In genomic region chr2:141701610-141702009, GRCh38 we compare ENCODE assay signal across 35 cellular contexts.
"Had no signal": no experiment of that assay in that cellular context is flagged by ENCODE, and none has a peak within 500 bp of the region (broad histone marks: within the 10 kb centered on the region; RNA-seq: fewer than 3 reads in every experiment).

No MANE protein-coding gene starts in this region.

- H3K4me1 ChIP-seq: adrenal gland, body of pancreas, breast epithelium had no signal

- H3K9me3 ChIP-seq: adrenal gland, body of pancreas, breast epithelium had no signal

- H3K27me3 ChIP-seq: adrenal gland, body of pancreas, brain microvascular endothelial cell, breast epithelium had no signal

- DNase-seq: activated CD4-positive, alpha-beta memory T cell treated with anti-CD3 and anti-CD28 coated beads, Interleukin-2, amount 10 ng/mL, durations not matched to agents 7 days and 5 days; activated CD4-positive, alpha-beta T cell treated with anti-CD3 and anti-CD28 coated beads for 1 hour; activated CD4-positive, alpha-beta T cell treated with anti-CD3 and anti-CD28 coated beads for 36 hours; activated CD4-positive, alpha-beta T cell treated with anti-CD3 and anti-CD28 coated beads for 48 hours; activated CD4-positive, alpha-beta T cell treated with anti-CD3 and anti-CD28 coated beads, Interleukin-2, amount 10 ng/mL, durations not matched to agents 7 days and 5 days; activated CD4-positive, alpha-beta T cell treated with anti-CD3 and anti-CD28 coated beads, Interleukin-2, amount 50 U/mL, for 48 hours; activated CD4-positive, CD25-positive, alpha-beta regulatory T cell; activated CD8-positive, alpha-beta memory T cell treated with anti-CD3 and anti-CD28 coated beads for 24 hours; activated CD8-positive, alpha-beta memory T cell treated with anti-CD3 and anti-CD28 coated beads, Interleukin-2, amount 10 ng/mL, durations not matched to agents 7 days and 5 days; activated CD8-positive, alpha-beta memory T cell treated with anti-CD3 and anti-CD28 coated beads, Interleukin-2, amount 50 U/mL, for 48 hours; activated CD8-positive, alpha-beta T cell treated with anti-CD3 and anti-CD28 coated beads, Interleukin-2, amount 10 ng/mL, durations not matched to agents 7 days and 5 days; activated effector memory CD4-positive, alpha-beta T cell treated with anti-CD3 and anti-CD28 coated beads, Interleukin-2, amount 50 U/mL, for 16 hours; activated gamma-delta T cell treated with Interleukin-2 at 50 U/mL for 16 hours; activated naive CD4-positive, alpha-beta T cell; activated naive CD4-positive, alpha-beta T cell treated with anti-CD3 and anti-CD28 coated beads for 36 hours; activated naive CD4-positive, alpha-beta T cell treated with anti-CD3 and anti-CD28 coated beads, Interleukin-2, amount 50 U/mL, for 16 hours; activated naive CD8-positive, alpha-beta T cell treated with anti-CD3 and anti-CD28 coated beads for 36 hours; activated T-cell treated with anti-CD3 and anti-CD28 coated beads, Interleukin-2, amount 50 U/mL, for 24 hours; activated T-cell treated with anti-CD3 and anti-CD28 coated beads, Interleukin-2, amount 50 U/mL, for 48 hours; adrenal gland; amniotic stem cell; aorta; body of pancreas; brain microvascular endothelial cell; central memory CD4-positive, alpha-beta T cell; T-helper 1 cell; T-helper 2 cell; T-helper 9 cell; WERI-Rb-1 had no signal

- H3K36me3 ChIP-seq: adrenal gland, brain microvascular endothelial cell, breast epithelium, WERI-Rb-1 had no signal

- FAIRE-seq: astrocyte, TTC549 had no signal

- H3K4me3 ChIP-seq: adrenal gland, body of pancreas, breast epithelium had no signal

- H3K27ac ChIP-seq: adrenal gland, body of pancreas, brain microvascular endothelial cell, breast epithelium, WERI-Rb-1 had no signal

- ATAC-seq: activated CD4-positive, alpha-beta T cell treated with anti-CD3 and anti-CD28 coated beads for 36 hours; activated CD4-positive, CD25-positive, alpha-beta regulatory T cell treated with anti-CD3 and anti-CD28 coated beads, Interleukin-2, amount 50 U/mL, for 24 hours; activated CD8-positive, alpha-beta memory T cell treated with anti-CD3 and anti-CD28 coated beads, Interleukin-2, amount 10 ng/mL, durations not matched to agents 7 days and 5 days; activated CD8-positive, alpha-beta T cell treated with anti-CD3 and anti-CD28 coated beads, Interleukin-2, amount 10 ng/mL, durations not matched to agents 7 days and 5 days; activated naive CD4-positive, alpha-beta T cell treated with anti-CD3 and anti-CD28 coated beads, Interleukin-2, amount 50 U/mL, for 72 hours; body of pancreas; WTC11 had no signal
